1 cellular context compared by ENCODE assay signal in the genomic region with DNA sequence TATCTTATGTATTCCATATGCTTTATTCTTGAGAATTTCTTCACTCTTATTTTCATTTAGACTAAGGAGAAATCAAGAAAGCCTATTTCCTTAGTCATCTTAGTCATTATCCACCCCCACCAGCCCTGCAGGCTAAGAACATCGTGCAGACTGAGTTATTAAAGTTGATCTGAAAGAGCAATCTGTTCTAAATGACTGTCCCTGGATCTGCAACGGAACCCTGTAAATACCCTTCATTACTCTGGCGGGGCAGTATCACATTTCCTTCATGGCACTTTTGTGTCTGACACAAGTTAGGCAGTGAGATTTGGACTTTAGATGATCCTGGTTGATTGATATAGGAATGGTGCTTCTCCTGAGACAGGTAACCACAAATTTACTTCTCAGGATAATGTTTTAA.
TF ChIP-seq lines count a peak whose summit lies in the region.

No MANE protein-coding gene starts in this region.

TF ChIP-seq in H1, 55 proteins besides CTCF, POLR2A, EP300 and RAD21:
- TF ChIP-seq JUND (IDR thresholded peaks at IDR 0.05; ENCODE audit: low read length) (no peak), SP1 (IDR thresholded peaks at IDR 0.05; ENCODE audit: low read depth, low read length) (no peak), NANOG (IDR thresholded peaks at IDR 0.05; ENCODE audit: insufficient read depth, low read depth, low read length, poor library complexity, severe bottlenecking) (no peak), TCF12 (IDR thresholded peaks at IDR 0.05; ENCODE audit: low read depth, low read length) (no peak), EZH2 (IDR thresholded peaks at IDR 0.05; ENCODE audit: low read depth, low read length, severe bottlenecking) (no peak), SIRT6 (IDR thresholded peaks at IDR 0.05; ENCODE audit: low read length) (no peak), KDM1A (IDR thresholded peaks at IDR 0.05; ENCODE audit: borderline replicate concordance, low read length) (no peak), EGR1 (IDR thresholded peaks at IDR 0.05; ENCODE audit: borderline replicate concordance, low read depth, low read length) (no peak), TAF7 (optimal IDR thresholded peaks at IDR 0.05; ENCODE audit: borderline replicate concordance, low read depth, low read length) (no peak), BACH1 (IDR thresholded peaks at IDR 0.05; ENCODE audit: low read length) (no peak), RXRA (IDR thresholded peaks at IDR 0.05; ENCODE audit: insufficient read depth, low read depth, low read length) (no peak), ZNF274 (IDR thresholded peaks at IDR 0.05; ENCODE audit: borderline replicate concordance, extremely low read depth, low read length) (no peak), TBP (IDR thresholded peaks at IDR 0.05; ENCODE audit: low read depth, low read length) (no peak), RFX5 (IDR thresholded peaks at IDR 0.05; ENCODE audit: borderline replicate concordance, low read depth, low read length) (no peak), RNF2 (IDR thresholded peaks at IDR 0.05; ENCODE audit: borderline replicate concordance, low read depth, low read length, missing control alignments, poor library complexity, severe bottlenecking) (no peak), SUZ12 (IDR thresholded peaks at IDR 0.05; ENCODE audit: low read length) (no peak), CBX5 (IDR thresholded peaks at IDR 0.05; ENCODE audit: low read depth, low read length) (no peak)
- TF ChIP-seq, protein P1, sequence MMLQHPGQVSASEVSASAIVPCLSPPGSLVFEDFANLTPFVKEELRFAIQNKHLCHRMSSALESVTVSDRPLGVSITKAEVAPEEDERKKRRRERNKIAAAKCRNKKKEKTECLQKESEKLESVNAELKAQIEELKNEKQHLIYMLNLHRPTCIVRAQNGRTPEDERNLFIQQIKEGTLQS (IDR thresholded peaks at IDR 0.05; ENCODE audit: insufficient read depth, low read depth, low read length), result no peak
